In genomic region chr21:41363370-41364270, GRCh38 we compare ENCODE assay signal across 15 cellular contexts. TPM values are rescaled to one million over a fixed set of nuclear protein-coding genes. Genes with fewer than 3 reads are reported as not detected.
A peak's percentile ranks its signal among the peaks of the same experiment; 100 is the strongest.
DNase-seq lines count a peak whose midpoint lies in the region; ATAC-seq, FAIRE-seq and TF ChIP-seq lines count a peak whose summit lies in the region.
"Had no signal": no experiment of that assay in that cellular context is flagged by ENCODE, and none has a peak within 500 bp of the region (broad histone marks: within the 10 kb centered on the region; RNA-seq: fewer than 3 reads in every experiment).

No MANE protein-coding gene starts in this region.

- H3K9me3 ChIP-seq in right lobe of liver: no peaks in the 10 kb centered on the region
- H3K9me3 ChIP-seq: psoas muscle had no signal

- TF ChIP-seq CTCF in osteocyte (IDR thresholded peaks at IDR 0.05): no peak
- TF ChIP-seq CTCF in right lobe of liver (IDR thresholded peaks at IDR 0.05): no peak

- DNase-seq in T-helper 1 cell (no peak), osteocyte (ENCODE audit: extremely low spot score, unreplicated experiment) (peak; percentile 83), frontal cortex (ENCODE audit: low spot score in 2 of 2) (no peak), right lobe of liver (no peak)
- DNase-seq in central memory CD8-positive, alpha-beta T cell (ENCODE audit: low spot score in 2 of 2): no peak
- DNase-seq: Calu3, erythroblast, midbrain, NCI-H345, psoas muscle had no signal

- H3K4me3 Mint-ChIP-seq in T-helper 1 cell treated with Interleukin-12 subunit alpha and Interleukin-12 subunit beta and Interleukin-4 antibody, amounts not matched to agents 30 μg/mL and 1 μg/mL, for 36 hours: peak overlapping the region; percentile 93
- peak overlapping the region; percentile 93 for H3K4me3 Mint-ChIP-seq in central memory CD8-positive, alpha-beta T cell
- H3K4me3 Mint-ChIP-seq in osteocyte (ENCODE audit: unreplicated experiment): no peak overlapping the region

- WGBS in right lobe of liver (ENCODE audit: insufficient coverage, low coverage, low lambda C conversion rate, missing lambda C conversion rate): 86% methylated on average over 8 of the region's 18 CpGs

- no peak overlapping the region for H3K4me3 ChIP-seq in right lobe of liver
- H3K4me3 ChIP-seq: cardiac muscle cell had no signal

- no peaks in the 10 kb centered on the region for H3K9me3 Mint-ChIP-seq in T-helper 1 cell treated with Interleukin-12 subunit alpha and Interleukin-12 subunit beta and Interleukin-4 antibody, amounts not matched to agents 30 μg/mL and 1 μg/mL, for 36 hours
- H3K9me3 Mint-ChIP-seq in central memory CD8-positive, alpha-beta T cell: no peaks in the 10 kb centered on the region
- no peaks in the 10 kb centered on the region for H3K9me3 Mint-ChIP-seq in osteocyte (ENCODE audit: unreplicated experiment)

- H3K27ac Mint-ChIP-seq in T-helper 1 cell treated with Interleukin-12 subunit alpha and Interleukin-12 subunit beta and Interleukin-4 antibody, amounts not matched to agents 30 μg/mL and 1 μg/mL, for 36 hours: peak overlapping the region; percentile 99
- peak overlapping the region; percentile 100 for H3K27ac Mint-ChIP-seq in central memory CD8-positive, alpha-beta T cell (ENCODE audit: low read depth)
- H3K27ac Mint-ChIP-seq in osteocyte (ENCODE audit: unreplicated experiment): no peak overlapping the region

- peak; percentile 49 for TF ChIP-seq POLR2A in GM19193 (IDR thresholded peaks at IDR 0.05; ENCODE audit: extremely low read depth, insufficient read depth, insufficient read length)
- TF ChIP-seq POLR2A in right lobe of liver (IDR thresholded peaks at IDR 0.05): no peak

- H3K36me3 Mint-ChIP-seq in T-helper 1 cell treated with Interleukin-12 subunit alpha and Interleukin-12 subunit beta and Interleukin-4 antibody, amounts not matched to agents 30 μg/mL and 1 μg/mL, for 36 hours (ENCODE audit: low read depth): peaks cover 41% of the 10 kb centered on the region
- H3K36me3 Mint-ChIP-seq in central memory CD8-positive, alpha-beta T cell (ENCODE audit: insufficient read depth): peaks cover 36% of the 10 kb centered on the region
- no peaks in the 10 kb centered on the region for H3K36me3 Mint-ChIP-seq in osteocyte (ENCODE audit: unreplicated experiment)

- no peaks in the 10 kb centered on the region for H3K27me3 ChIP-seq in right lobe of liver

- no peak for ATAC-seq in central memory CD8-positive, alpha-beta T cell (replicated peaks; ENCODE audit: extremely low read depth, poor library complexity, severe bottlenecking)
- ATAC-seq in HG02840 (IDR thresholded peaks at IDR 0.05; ENCODE audit: low FRiP score, unreplicated experiment) (no peak), right lobe of liver (no peak)

- FAIRE-seq in frontal cortex (lab: Jason Lieb, UNC): no peak

- H3K36me3 ChIP-seq in right lobe of liver: no peaks in the 10 kb centered on the region
- H3K36me3 ChIP-seq: cardiac muscle cell had no signal

- no peaks in the 10 kb centered on the region for H3K4me1 ChIP-seq in right lobe of liver
- H3K4me1 ChIP-seq: psoas muscle had no signal

- H3K4me1 Mint-ChIP-seq in T-helper 1 cell treated with Interleukin-12 subunit alpha and Interleukin-12 subunit beta and Interleukin-4 antibody, amounts not matched to agents 30 μg/mL and 1 μg/mL, for 36 hours (ENCODE audit: low read depth): peaks cover 62% of the 10 kb centered on the region
- H3K4me1 Mint-ChIP-seq in central memory CD8-positive, alpha-beta T cell: peaks cover 59% of the 10 kb centered on the region
- H3K4me1 Mint-ChIP-seq in osteocyte (ENCODE audit: unreplicated experiment): no peaks in the 10 kb centered on the region

- intact Hi-C loops in right lobe of liver (cut with DNase I): no loop called here

- no peaks in the 10 kb centered on the region for H3K27me3 Mint-ChIP-seq in T-helper 1 cell treated with Interleukin-12 subunit alpha and Interleukin-12 subunit beta and Interleukin-4 antibody, amounts not matched to agents 30 μg/mL and 1 μg/mL, for 36 hours (ENCODE audit: low read depth)
- H3K27me3 Mint-ChIP-seq in central memory CD8-positive, alpha-beta T cell: no peaks in the 10 kb centered on the region
- peaks cover 12% of the 10 kb centered on the region for H3K27me3 Mint-ChIP-seq in osteocyte (ENCODE audit: unreplicated experiment)

- no peak overlapping the region for H3K27ac ChIP-seq in right lobe of liver
- H3K27ac ChIP-seq: 22Rv1, cardiac muscle cell had no signal

RNA-seq across cellular contexts. Expression of gene MX2, which starts 1.8 kb away (rescaled TPM):
- total RNA-seq in osteocyte: not detected in 2 replicates
- 0.41 TPM for total RNA-seq in frontal cortex
- total RNA-seq in right lobe of liver: 1 to 10 TPM in 4 of 6 experiments, under 1 TPM in 2; 0.49 to 1.9 (median 1.5) TPM

RNA-seq across cellular contexts. Expression of gene FAM3B, which starts 47.0 kb away (rescaled TPM):
- total RNA-seq in osteocyte (not detected in 2 replicates), frontal cortex (not detected), right lobe of liver (under 1 TPM in 4 of 6 experiments, not detected in 2; 0.49 to 0.95 (median 0.76) TPM)
- total RNA-seq: cardiac muscle cell had no signal
